In the genomic region with DNA sequence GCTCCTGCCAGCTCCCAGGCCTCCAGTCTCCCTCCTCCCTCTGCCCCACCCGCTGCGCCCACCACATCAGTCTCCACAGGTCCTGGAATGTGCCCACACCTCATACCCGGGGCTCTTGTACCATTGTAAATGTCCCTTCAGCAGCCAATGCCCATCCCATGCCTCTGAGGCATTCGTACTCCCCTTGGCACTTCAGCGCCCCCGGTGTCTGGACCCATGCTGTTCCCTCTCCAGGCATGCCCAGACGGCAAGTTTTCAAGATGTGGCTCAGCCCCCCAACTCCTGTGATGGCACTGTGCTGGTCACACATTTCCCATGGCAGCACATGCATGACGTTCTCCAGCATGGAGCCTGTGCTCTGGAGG, we compare ENCODE assay signal across 1 cellular context.
TF ChIP-seq lines count a peak whose summit lies in the region.

No MANE protein-coding gene starts in this region.

TF ChIP-seq in H1, 55 proteins besides CTCF, POLR2A, EP300 and RAD21:
- no peak for TF ChIP-seq TAF1 (IDR thresholded peaks at IDR 0.05; ENCODE audit: low read depth, low read length)
- TF ChIP-seq TEAD4 (IDR thresholded peaks at IDR 0.05; ENCODE audit: low read depth, low read length) = peak; percentile 20; the same call in 1 of the 2 replicates
- no peak for TF ChIP-seq HDAC2 (IDR thresholded peaks at IDR 0.05; ENCODE audit: borderline replicate concordance in 1 of 2, low read depth in 2 of 2, low read length in 2 of 2)
